Comparison of ENCODE assay signal across 8 cellular contexts in genomic region chr5:112210430-112211005, GRCh38.
DNase-seq lines count a peak whose midpoint lies in the region; ATAC-seq, FAIRE-seq and TF ChIP-seq lines count a peak whose summit lies in the region.

No MANE protein-coding gene starts in this region.

- peak; percentile 80 for TF ChIP-seq CTCF in retinal pigment epithelial cell (conservative IDR thresholded peaks at IDR 0.05; ENCODE audit: low read depth, low read length)

- intact Hi-C loops in head of caudate nucleus (cut with DNase I): loop anchor here (5.0 kb wide), 1 partner anchor 207 kb away; the partner anchor contains the start of gene EPB41L4A

- H3K4me3 ChIP-seq in retinal pigment epithelial cell (ENCODE audit: low read length): no peak overlapping the region

- ATAC-seq in HG02642 (IDR thresholded peaks at IDR 0.05; ENCODE audit: poor library complexity, unreplicated experiment) (no peak), HG03457 (IDR thresholded peaks at IDR 0.05; ENCODE audit: unreplicated experiment) (no peak)

- DNase-seq in D341Med (ENCODE audit: low spot score): peak; percentile 55
- DNase-seq in HTR-8/SVneo (ENCODE audit: insufficient read length, low spot score): peak; percentile 17
- peak; percentile 9 for DNase-seq in UCSD-AML1 (lab: John Stamatoyannopoulos, UW; ENCODE audit: unreplicated experiment)
- DNase-seq in head of caudate nucleus: peak in 41 of 42 donors; percentile 8 to 82 (median 57)
- DNase-seq in retinal pigment epithelial cell (ENCODE audit: low read depth): no peak
- no peak for DNase-seq in T-helper 9 cell

- FAIRE-seq in HTR-8/SVneo (lab: Jason Lieb, UNC): peak; percentile 48

Comparison
In these comparisons a context has a peak if more than half of its experiments do, and no peak if none do; other contexts are left out.
1. DNase-seq: peak in D341Med (single experiment), HTR-8/SVneo (single experiment), UCSD-AML1 (single experiment) and head of caudate nucleus (41 of 42); none in retinal pigment epithelial cell (single experiment) and T-helper 9 cell (single experiment).